Comparison of ENCODE assay signal across 8 cellular contexts in genomic region chr3:45593708-45594601, GRCh38. TPM values are rescaled to one million over a fixed set of nuclear protein-coding genes. Genes with fewer than 3 reads are reported as not detected.
A peak's percentile ranks its signal among the peaks of the same experiment; 100 is the strongest.
DNase-seq lines count a peak whose midpoint lies in the region; ATAC-seq and TF ChIP-seq lines count a peak whose summit lies in the region.

No MANE protein-coding gene starts in this region.

- ATAC-seq in GM19351 (IDR thresholded peaks at IDR 0.05; ENCODE audit: unreplicated experiment) (peak; percentile 59), HG03520 (IDR thresholded peaks at IDR 0.05; ENCODE audit: unreplicated experiment) (peak; percentile 41), Panc1 (peak; percentile 91)

- intact Hi-C loops in CD4-positive, alpha-beta memory T cell (cut with micrococcal nuclease) = loop anchor here (1.0 to 10.0 kb wide), 6 partner anchors 62 to 485 kb away; no protein-coding TSS in a partner anchor
- intact Hi-C loops in Panc1 (cut with micrococcal nuclease; ENCODE audit: unreplicated experiment) = loop anchor here (2.0 kb wide), 1 partner anchor 63 kb away; no protein-coding TSS in a partner anchor
- intact Hi-C loops in activated T-helper 1 cell treated with anti-CD3 and anti-CD28 coated beads, Interleukin-12 subunit alpha, Interleukin-12 subunit beta, Interleukin-2, Interleukin-4 antibody, amounts not matched to agents 30 ng/mL and 10 ng/mL and 1 ng/mL, durations not matched to agents 14 hours and 24 hours and 36 hours (cut with micrococcal nuclease) = loop anchor here (1.0 to 10.0 kb wide), 4 partner anchors 62 to 557 kb away; partner anchors contain the start of gene SACM1L

- H3K9me3 Mint-ChIP-seq in CD4-positive, alpha-beta memory T cell = peaks cover 0 to 2% (median 0%) of the 10 kb centered on the region in 8 donors
- H3K9me3 Mint-ChIP-seq in activated T-helper 1 cell treated with anti-CD3 and anti-CD28 coated beads, Interleukin-12 subunit alpha, Interleukin-12 subunit beta, Interleukin-2, Interleukin-4 antibody, amounts not matched to agents 30 ng/mL and 10 ng/mL and 1 ng/mL, durations not matched to agents 14 hours and 24 hours and 36 hours = no peaks in the 10 kb centered on the region
- no peaks in the 10 kb centered on the region for H3K9me3 Mint-ChIP-seq in nephron

- H3K36me3 ChIP-seq in CD4-positive, alpha-beta memory T cell (ENCODE audit: insufficient read depth, low read length) = no peaks in the 10 kb centered on the region
- H3K36me3 ChIP-seq in Panc1 (ENCODE audit: control insufficient read depth, insufficient read depth, low read length) = no peaks in the 10 kb centered on the region; the same call in 1 of the 2 replicates

- POLR2A ChIA-PET in CD4-positive, alpha-beta memory T cell (lab: Charles Lee; ENCODE audit: partially characterized antibody) = interaction anchor here (0.6 to 1.8 kb wide), 10 partner anchors 14 to 1084 kb away, joined by 3 to 10 read pairs (median 3); partner anchors contain the start of gene SACM1L
- POLR2A ChIA-PET in Panc1 (lab: Charles Lee) = no interaction called here

- CTCF ChIA-PET in CD4-positive, alpha-beta memory T cell (lab: Charles Lee; ENCODE audit: partially characterized antibody) = interaction anchor here (0.6 to 4.8 kb wide), 3 partner anchors 63 to 335 kb away, joined by 3 to 28 read pairs (median 5); no protein-coding TSS in a partner anchor
- CTCF ChIA-PET in Panc1 (lab: Charles Lee) = no interaction called here

- no TSS peak for BruUV-seq in Panc1 (replicated peaks; lab: Mats Ljungman, UMichigan)

- peak; percentile 61 to 78 (median 67) for DNase-seq in CD4-positive, alpha-beta memory T cell
- no peak for DNase-seq in Panc1 (ENCODE audit: low read depth, low spot score)
- peak; percentile 76 for DNase-seq in activated T-helper 1 cell treated with anti-CD3 and anti-CD28 coated beads, Interleukin-12 subunit alpha, Interleukin-12 subunit beta, Interleukin-2, Interleukin-4 antibody, amounts not matched to agents 30 ng/mL and 10 ng/mL and 1 ng/mL, durations not matched to agents 14 hours and 24 hours and 36 hours (ENCODE audit: low spot score)
- DNase-seq in fibroblast of pulmonary artery (ENCODE audit: low read depth) = peak; percentile 68
- peak; percentile 46 for DNase-seq in stromal cell of bone marrow (ENCODE audit: low read depth)

- H3K9me3 ChIP-seq in CD4-positive, alpha-beta memory T cell (ENCODE audit: control insufficient read depth in 1 of 2, low read length in 2 of 2) = no peaks in the 10 kb centered on the region
- no peaks in the 10 kb centered on the region for H3K9me3 ChIP-seq in Panc1 (ENCODE audit: control insufficient read depth, insufficient read depth, low read depth, low read length)

- no peak for TF ChIP-seq CTCF in Panc1 (IDR thresholded peaks at IDR 0.05)
- TF ChIP-seq CTCF in fibroblast of pulmonary artery (IDR thresholded peaks at IDR 0.05; ENCODE audit: low read length, missing control alignments) = no peak
- TF ChIP-seq CTCF in nephron (IDR thresholded peaks at IDR 0.05; ENCODE audit: unreplicated experiment in 3 of 3) = no peak

- H3K27ac Mint-ChIP-seq in CD4-positive, alpha-beta memory T cell = peak overlapping the region; percentile 81 to 98 (median 90)
- H3K27ac Mint-ChIP-seq in activated T-helper 1 cell treated with anti-CD3 and anti-CD28 coated beads, Interleukin-12 subunit alpha, Interleukin-12 subunit beta, Interleukin-2, Interleukin-4 antibody, amounts not matched to agents 30 ng/mL and 10 ng/mL and 1 ng/mL, durations not matched to agents 14 hours and 24 hours and 36 hours = peak overlapping the region; percentile 87
- peak overlapping the region; percentile 86 to 95 (median 92) for H3K27ac Mint-ChIP-seq in nephron

- peaks cover 59% of the 10 kb centered on the region for H3K4me1 ChIP-seq in CD4-positive, alpha-beta memory T cell (ENCODE audit: insufficient read depth, low read length)
- peaks cover 12% of the 10 kb centered on the region for H3K4me1 ChIP-seq in Panc1 (ENCODE audit: control insufficient read depth, insufficient read depth, low read length)

- in situ Hi-C loops in Panc1 (cut with HindIII; ENCODE audit: low pct_unique_long_range_greater_than_20kb, low sequenced_read_pairs) = no loop called here

- peak overlapping the region; percentile 89 to 99 (median 94) for H3K4me3 Mint-ChIP-seq in CD4-positive, alpha-beta memory T cell
- peak overlapping the region; percentile 89 for H3K4me3 Mint-ChIP-seq in activated T-helper 1 cell treated with anti-CD3 and anti-CD28 coated beads, Interleukin-12 subunit alpha, Interleukin-12 subunit beta, Interleukin-2, Interleukin-4 antibody, amounts not matched to agents 30 ng/mL and 10 ng/mL and 1 ng/mL, durations not matched to agents 14 hours and 24 hours and 36 hours
- peak overlapping the region; percentile 94 to 99 (median 96) for H3K4me3 Mint-ChIP-seq in nephron

- H3K4me3 ChIP-seq in CD4-positive, alpha-beta memory T cell (ENCODE audit: low read length in 2 of 2) = peak overlapping the region; percentile 70 to 76
- H3K4me3 ChIP-seq in Panc1 (ENCODE audit: low read depth in 2 of 2, low read length in 2 of 2) = peak overlapping the region; percentile 65 to 68
- H3K4me3 ChIP-seq in fibroblast of pulmonary artery (replicated peaks; ENCODE audit: low read depth, low read length) = peak overlapping the region; percentile 53

- peak overlapping the region; percentile 58 for H3K27ac ChIP-seq in CD4-positive, alpha-beta memory T cell (ENCODE audit: low read depth, low read length)
- H3K27ac ChIP-seq in Panc1 (ENCODE audit: low read length) = peak overlapping the region; percentile 93

- peaks cover 42 to 60% (median 52%) of the 10 kb centered on the region in 4 donors for H3K4me1 Mint-ChIP-seq in CD4-positive, alpha-beta memory T cell
- peaks cover 52% of the 10 kb centered on the region for H3K4me1 Mint-ChIP-seq in activated T-helper 1 cell treated with anti-CD3 and anti-CD28 coated beads, Interleukin-12 subunit alpha, Interleukin-12 subunit beta, Interleukin-2, Interleukin-4 antibody, amounts not matched to agents 30 ng/mL and 10 ng/mL and 1 ng/mL, durations not matched to agents 14 hours and 24 hours and 36 hours (ENCODE audit: low read depth)
- H3K4me1 Mint-ChIP-seq in nephron = peaks cover 55% of the 10 kb centered on the region

- H3K27me3 ChIP-seq in CD4-positive, alpha-beta memory T cell (ENCODE audit: insufficient read depth, low read length) = no peaks in the 10 kb centered on the region
- H3K27me3 ChIP-seq in Panc1 (ENCODE audit: control insufficient read depth, insufficient read depth, low read length) = no peaks in the 10 kb centered on the region

- peaks cover 0 to 11% of the 10 kb centered on the region in 2 donors for H3K36me3 Mint-ChIP-seq in CD4-positive, alpha-beta memory T cell
- peaks cover 17% of the 10 kb centered on the region for H3K36me3 Mint-ChIP-seq in activated T-helper 1 cell treated with anti-CD3 and anti-CD28 coated beads, Interleukin-12 subunit alpha, Interleukin-12 subunit beta, Interleukin-2, Interleukin-4 antibody, amounts not matched to agents 30 ng/mL and 10 ng/mL and 1 ng/mL, durations not matched to agents 14 hours and 24 hours and 36 hours (ENCODE audit: low read depth)
- peaks cover 3% of the 10 kb centered on the region for H3K36me3 Mint-ChIP-seq in nephron (ENCODE audit: low read depth)

- H3K27me3 Mint-ChIP-seq in CD4-positive, alpha-beta memory T cell = no peaks in the 10 kb centered on the region
- H3K27me3 Mint-ChIP-seq in activated T-helper 1 cell treated with anti-CD3 and anti-CD28 coated beads, Interleukin-12 subunit alpha, Interleukin-12 subunit beta, Interleukin-2, Interleukin-4 antibody, amounts not matched to agents 30 ng/mL and 10 ng/mL and 1 ng/mL, durations not matched to agents 14 hours and 24 hours and 36 hours (ENCODE audit: insufficient read depth) = peaks cover 6% of the 10 kb centered on the region
- H3K27me3 Mint-ChIP-seq in nephron (ENCODE audit: low read depth) = peaks cover 3% of the 10 kb centered on the region

RNA-seq across cellular contexts. Expression of gene LIMD1, which starts 0.6 kb away (rescaled TPM):
- 10 to 100 TPM; 29.1 to 34.0 TPM for total RNA-seq in CD4-positive, alpha-beta memory T cell
- polyA plus RNA-seq in CD4-positive, alpha-beta memory T cell = 1 to 10 TPM; 2.6 to 7.5 TPM
- total RNA-seq in Panc1 (2021; ENCODE audit: unreplicated experiment) = 49.7 TPM
- 19.4 TPM for polyA plus RNA-seq in Panc1 (2012; ENCODE audit: insufficient read length)
- 36.3 and 40.8 TPM in 2 replicates for total RNA-seq in activated T-helper 1 cell treated with anti-CD3 and anti-CD28 coated beads, Interleukin-12 subunit alpha, Interleukin-12 subunit beta, Interleukin-2, Interleukin-4 antibody, amounts not matched to agents 30 ng/mL and 10 ng/mL and 1 ng/mL, durations not matched to agents 14 hours and 24 hours and 36 hours

Comparison
In these comparisons a context has a peak if more than half of its experiments do, and no peak if none do; other contexts are left out.
1. ATAC-seq: peak in every context shown above with its lines; median percentile 91 in Panc1; 59 in GM19351; 41 in HG03520.